ENCODE assay signal across 1 cellular context in the genomic region with DNA sequence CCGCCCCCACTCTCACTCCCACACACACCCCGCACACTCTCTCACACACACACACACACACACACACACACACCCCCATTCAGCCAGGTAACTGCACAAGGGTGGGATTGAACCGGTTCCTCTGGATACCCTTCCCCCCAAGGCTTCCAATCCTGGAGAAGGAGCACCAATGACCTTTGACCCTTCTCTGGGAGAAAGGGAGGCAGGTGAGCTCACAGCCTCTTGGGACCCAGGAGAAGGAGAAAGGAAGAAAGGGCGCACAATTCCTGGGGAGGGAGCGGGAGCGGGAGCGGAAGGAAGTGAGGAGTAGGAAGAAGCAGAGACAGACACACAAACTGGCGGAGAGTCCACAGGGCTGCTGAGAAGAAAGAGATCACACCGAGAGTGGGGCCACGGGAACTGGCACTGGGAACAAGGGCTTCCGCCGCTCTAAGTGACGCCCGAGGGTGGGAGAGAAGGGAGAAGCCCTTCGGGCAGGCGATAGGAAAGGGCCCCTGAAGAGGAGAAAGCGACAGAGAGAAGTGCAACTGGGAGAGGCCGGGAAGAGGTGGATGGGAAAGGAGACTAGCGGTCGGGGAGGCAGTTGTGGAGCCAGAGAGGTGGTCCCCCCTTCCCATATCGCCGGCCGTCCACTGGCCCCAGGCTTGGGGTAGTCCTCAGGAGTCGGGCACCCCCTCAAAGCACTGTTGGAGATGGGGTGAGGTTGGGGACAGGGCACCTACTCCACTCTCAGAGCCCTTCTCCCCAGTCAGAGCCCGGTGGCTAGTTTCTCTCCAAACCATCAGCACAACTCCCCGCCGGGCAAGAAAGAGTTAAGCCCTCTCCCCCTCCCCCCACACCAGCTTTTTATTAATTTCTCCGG.
TF ChIP-seq lines count a peak whose summit lies in the region.

No MANE protein-coding gene starts in this region.

TF ChIP-seq in A549, 52 proteins besides CTCF, POLR2A, EP300 and RAD21 (continued from another document):
- TF ChIP-seq GATA3 (IDR thresholded peaks at IDR 0.05; ENCODE audit: borderline replicate concordance) = no peak
